Comparison of ENCODE assay signal across 20 cellular contexts in the genomic region with DNA sequence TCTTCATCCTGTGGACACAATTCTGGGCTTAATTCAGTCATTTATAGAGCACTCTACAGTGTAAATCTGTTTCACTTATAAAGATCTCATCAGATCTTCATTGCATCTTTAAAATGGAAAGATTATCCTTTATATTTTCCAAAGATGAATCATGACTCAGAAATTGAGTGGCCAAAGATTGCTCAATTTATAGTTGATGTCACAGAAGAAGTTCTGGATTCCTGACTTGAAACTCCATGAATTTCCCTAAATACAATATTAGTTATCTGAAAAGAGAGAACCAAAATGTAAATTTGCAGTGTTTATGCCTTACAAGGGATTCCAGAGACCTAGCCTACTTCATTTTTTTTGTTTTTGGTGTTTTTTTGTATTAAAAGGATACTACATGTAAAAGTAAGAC.
DNase-seq lines count a peak whose midpoint lies in the region; ATAC-seq and TF ChIP-seq lines count a peak whose summit lies in the region.
"Had no signal": no experiment of that assay in that cellular context is flagged by ENCODE, and none has a peak within 500 bp of the region (broad histone marks: within the 10 kb centered on the region; RNA-seq: fewer than 3 reads in every experiment).

No MANE protein-coding gene starts in this region.

- peaks cover 42% of the 10 kb centered on the region for H3K4me1 ChIP-seq in HUES48 (ENCODE audit: control insufficient read depth, insufficient read depth, low read length)
- H3K4me1 ChIP-seq in foreskin keratinocyte = peaks cover 6% of the 10 kb centered on the region
- H3K4me1 ChIP-seq: prostate gland, upper lobe of left lung had no signal

- H3K36me3 ChIP-seq in HUES48 (ENCODE audit: control insufficient read depth, insufficient read depth, low read length) = no peaks in the 10 kb centered on the region
- H3K36me3 ChIP-seq: neural progenitor cell, prostate gland, upper lobe of left lung had no signal

- TF ChIP-seq CTCF in cardiac fibroblast (IDR thresholded peaks at IDR 0.05; ENCODE audit: low read depth, low read length) (no peak), foreskin keratinocyte (conservative IDR thresholded peaks at IDR 0.05) (no peak)

- in situ Hi-C loops in G401 (cut with HindIII; ENCODE audit: low sequenced_read_pairs) = no loop called here

- DNase-seq in cardiac fibroblast (ENCODE audit: low read depth in 2 of 2) (peak; percentile 24 to 37), foreskin keratinocyte (peak; percentile 11 to 31), G401 (ENCODE audit: low spot score) (no peak), iPS-NIHi7 (ENCODE audit: extremely low spot score) (no peak), NCI-H345 (lab: John Stamatoyannopoulos, UW) (no peak), CD1c-positive myeloid dendritic cell (ENCODE audit: extremely low spot score) (no peak)
- DNase-seq: activated CD4-positive, alpha-beta T cell treated with anti-CD3 and anti-CD28 coated beads, Interleukin-2, amount 10 ng/mL, durations not matched to agents 24 days and 14 days; caudate nucleus; head of caudate nucleus; left ventricle myocardium superior; NCI-H187; NCI-H2227 treated with DMSO at 0.1 percent for 48 hours; stimulated activated CD4-positive, alpha-beta T cell treated with anti-CD3 and anti-CD28 coated beads, Interleukin-2, amount 100 ng/mL, for 48 hours; stimulated activated naive CD8-positive, alpha-beta T cell treated with anti-CD3 and anti-CD28 coated beads, Interleukin-15, Interleukin-2, amounts not matched to agents 100 U/mL and 50 U/mL, for 24 hours; upper lobe of left lung had no signal

- H3K4me3 ChIP-seq in HUES48 (ENCODE audit: low read depth, low read length) (no peak overlapping the region), cardiac fibroblast (replicated peaks in 1 of 2; ENCODE audit: low read depth in 2 of 2, low read length in 2 of 2) (no peak overlapping the region)
- H3K4me3 ChIP-seq: K562, neural progenitor cell, prostate gland, smooth muscle cell, upper lobe of left lung had no signal

- H3K27ac ChIP-seq in HUES48 (ENCODE audit: low read depth, low read length) (peak overlapping the region; percentile 21), foreskin keratinocyte (no peak overlapping the region)
- H3K27ac ChIP-seq: neural progenitor cell, prostate gland, upper lobe of left lung had no signal

- no peak for ATAC-seq in foreskin keratinocyte
- ATAC-seq: K562; left ventricle myocardium superior; stimulated activated naive CD8-positive, alpha-beta T cell treated with anti-CD3 and anti-CD28 coated beads, Interleukin-15, Interleukin-2, amounts not matched to agents 100 U/mL and 50 U/mL, for 24 hours had no signal

- H3K27me3 ChIP-seq in HUES48 (ENCODE audit: control insufficient read depth, insufficient read depth, low read length) = no peaks in the 10 kb centered on the region
- H3K27me3 ChIP-seq in foreskin keratinocyte = no peaks in the 10 kb centered on the region
- H3K27me3 ChIP-seq: neural progenitor cell, upper lobe of left lung had no signal

- peaks cover 8% of the 10 kb centered on the region for H3K9me3 ChIP-seq in HUES48 (ENCODE audit: control insufficient read depth, insufficient read depth, low read length)
- H3K9me3 ChIP-seq: prostate gland, upper lobe of left lung had no signal

- H3K9ac ChIP-seq in HUES48 (ENCODE audit: low read depth, low read length) = no peak overlapping the region
- H3K9ac ChIP-seq: neural progenitor cell had no signal

Comparison
In these comparisons a context has a peak if more than half of its experiments do, and no peak if none do; other contexts are left out.
1. DNase-seq: peak in cardiac fibroblast (2 of 2) and foreskin keratinocyte (2 of 2); none in G401 (single experiment), iPS-NIHi7 (single experiment), NCI-H345 (single experiment) and CD1c-positive myeloid dendritic cell (single experiment).